ENCODE assay signal across 20 cellular contexts in the genomic region with DNA sequence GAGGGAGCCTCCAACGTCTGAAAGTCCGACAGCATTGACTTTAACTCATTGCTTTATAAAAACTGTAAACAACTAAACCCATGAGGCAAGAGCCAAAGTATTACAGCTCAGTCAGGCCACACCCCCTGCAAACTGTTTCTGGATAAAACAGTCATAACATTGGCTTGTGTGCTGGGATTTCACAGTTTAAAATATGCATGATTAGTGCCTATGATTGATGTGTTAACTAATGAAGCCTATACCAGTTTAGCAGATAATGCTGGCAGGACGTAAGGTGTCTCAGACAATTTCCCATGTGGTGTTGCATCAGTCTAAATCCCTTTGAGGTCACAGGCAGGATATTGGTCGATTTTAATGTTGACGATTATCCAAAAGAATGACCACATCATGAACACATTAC.
DNase-seq lines count a peak whose midpoint lies in the region; ATAC-seq and TF ChIP-seq lines count a peak whose summit lies in the region.
"Had no signal": no experiment of that assay in that cellular context is flagged by ENCODE, and none has a peak within 500 bp of the region (broad histone marks: within the 10 kb centered on the region; RNA-seq: fewer than 3 reads in every experiment).

No MANE protein-coding gene starts in this region.

- no peaks in the 10 kb centered on the region for H3K27me3 ChIP-seq in right cardiac atrium (ENCODE audit: control insufficient read depth, insufficient read depth)
- H3K27me3 ChIP-seq in upper lobe of right lung: no peaks in the 10 kb centered on the region
- H3K27me3 ChIP-seq: stomach, uterus had no signal

- peak; percentile 55 to 63 for ATAC-seq in right cardiac atrium
- peak; percentile 34 for ATAC-seq in upper lobe of right lung
- ATAC-seq in GM18511 (IDR thresholded peaks at IDR 0.05; ENCODE audit: unreplicated experiment): no peak
- no peak for ATAC-seq in activated T-cell treated with anti-CD3 and anti-CD28 coated beads, Interleukin-2, amount 50 U/mL, for 72 hours (replicated peaks in 1 of 2)
- ATAC-seq: HepG2, SK-N-SH treated with all-trans-retinoic acid at 6 μM for 48 hours had no signal

- intact Hi-C loops in right cardiac atrium (cut with DNase I): loop anchor here in 1 of 4 donors (10.0 kb wide), 1 partner anchor 458 kb away; no protein-coding TSS in a partner anchor
- intact Hi-C loops in upper lobe of right lung (cut with DNase I): no loop called here

- H3K27ac Mint-ChIP-seq in activated T-cell treated with anti-CD3 and anti-CD28 coated beads, Interleukin-2, amount 50 U/mL, for 72 hours: no peak overlapping the region
- H3K27ac Mint-ChIP-seq: activated CD4-positive, alpha-beta T cell treated with anti-CD3 and anti-CD28 coated beads, Interleukin-2, amount 10 ng/mL, durations not matched to agents 24 days and 14 days had no signal

- peaks cover 0 to under 1% of the 10 kb centered on the region in 2 donors for H3K36me3 Mint-ChIP-seq in activated T-cell treated with anti-CD3 and anti-CD28 coated beads, Interleukin-2, amount 50 U/mL, for 72 hours (ENCODE audit: insufficient read depth in 2 of 2)

- no peak overlapping the region for H3K4me3 Mint-ChIP-seq in activated T-cell treated with anti-CD3 and anti-CD28 coated beads, Interleukin-2, amount 50 U/mL, for 72 hours
- H3K4me3 Mint-ChIP-seq: activated CD4-positive, alpha-beta T cell treated with anti-CD3 and anti-CD28 coated beads, Interleukin-2, amount 10 ng/mL, durations not matched to agents 24 days and 14 days had no signal

- H3K27ac ChIP-seq in right cardiac atrium (ENCODE audit: low read length): no peak overlapping the region
- no peak overlapping the region for H3K27ac ChIP-seq in upper lobe of right lung
- H3K27ac ChIP-seq: C4-2B, stomach, uterus had no signal

- no peaks in the 10 kb centered on the region for H3K36me3 ChIP-seq in upper lobe of right lung
- H3K36me3 ChIP-seq: stomach, uterus had no signal

- peaks cover 4 to 8% of the 10 kb centered on the region in 2 donors for H3K9me3 Mint-ChIP-seq in activated T-cell treated with anti-CD3 and anti-CD28 coated beads, Interleukin-2, amount 50 U/mL, for 72 hours

- TF ChIP-seq CTCF in cardiac fibroblast (IDR thresholded peaks at IDR 0.05; ENCODE audit: low read depth, low read length) (no peak), upper lobe of right lung (IDR thresholded peaks at IDR 0.05) (no peak)

- H3K9me3 ChIP-seq in right cardiac atrium (ENCODE audit: control insufficient read depth, low read length) (no peaks in the 10 kb centered on the region), upper lobe of right lung (no peaks in the 10 kb centered on the region)
- H3K9me3 ChIP-seq: uterus had no signal

- 52% methylated on average over 5 of the region's 5 CpGs for WGBS in right cardiac atrium

- H3K4me3 ChIP-seq in cardiac fibroblast (replicated peaks in 1 of 2; ENCODE audit: low read depth in 2 of 2, low read length in 2 of 2) (no peak overlapping the region), right cardiac atrium (ENCODE audit: low read length) (no peak overlapping the region), upper lobe of right lung (no peak overlapping the region)
- H3K4me3 ChIP-seq: stomach, uterus had no signal

- no peaks in the 10 kb centered on the region for H3K4me1 Mint-ChIP-seq in activated T-cell treated with anti-CD3 and anti-CD28 coated beads, Interleukin-2, amount 50 U/mL, for 72 hours (ENCODE audit: low read depth)
- H3K4me1 Mint-ChIP-seq: activated CD4-positive, alpha-beta T cell treated with anti-CD3 and anti-CD28 coated beads, Interleukin-2, amount 10 ng/mL, durations not matched to agents 24 days and 14 days had no signal

- no peaks in the 10 kb centered on the region for H3K27me3 Mint-ChIP-seq in activated T-cell treated with anti-CD3 and anti-CD28 coated beads, Interleukin-2, amount 50 U/mL, for 72 hours (ENCODE audit: low read depth)
- H3K27me3 Mint-ChIP-seq: activated CD4-positive, alpha-beta T cell treated with anti-CD3 and anti-CD28 coated beads, Interleukin-2, amount 10 ng/mL, durations not matched to agents 24 days and 14 days had no signal

- DNase-seq in GM04504 (ENCODE audit: low read depth): peak; percentile 66
- DNase-seq in cardiac fibroblast (ENCODE audit: low read depth in 2 of 2): peak; percentile 13 to 28
- DNase-seq in right cardiac atrium: peak in 1 of 3 donors; percentile 52
- DNase-seq in upper lobe of right lung: no peak
- no peak for DNase-seq in SW480 (ENCODE audit: low spot score)
- DNase-seq in activated T-cell treated with anti-CD3 and anti-CD28 coated beads, Interleukin-2, amount 50 U/mL, for 72 hours: no peak
- DNase-seq: activated CD4-positive, alpha-beta T cell treated with anti-CD3 and anti-CD28 coated beads, Interleukin-2, amount 10 ng/mL, durations not matched to agents 24 days and 14 days; activated CD8-positive, alpha-beta memory T cell treated with anti-CD3 and anti-CD28 coated beads, Interleukin-2, amount 50 U/mL, for 4 hours; activated gamma-delta T cell; amniotic stem cell; effector CD8-positive, alpha-beta T cell; NCI-H1436 treated with DMSO at 0.1 percent for 48 hours; nucleus accumbens; stimulated activated CD4-positive, alpha-beta T cell treated with anti-CD3 and anti-CD28 coated beads, Interleukin-1b, Interleukin-23, amount 100 ng/mL, for 48 hours; stomach; uterus had no signal

- no peaks in the 10 kb centered on the region for H3K4me1 ChIP-seq in right cardiac atrium (ENCODE audit: control insufficient read depth, insufficient read depth, low read length)
- no peaks in the 10 kb centered on the region for H3K4me1 ChIP-seq in upper lobe of right lung
- H3K4me1 ChIP-seq: stomach, uterus had no signal

Comparison
In these comparisons a context has a peak if more than half of its experiments do, and no peak if none do; other contexts are left out.
1. DNase-seq: peak in GM04504 (single experiment) and cardiac fibroblast (2 of 2); none in upper lobe of right lung (single experiment), SW480 (single experiment) and activated T-cell treated with anti-CD3 and anti-CD28 coated beads, Interleukin-2, amount 50 U/mL, for 72 hours (0 of 2).
2. ATAC-seq: peak in right cardiac atrium (2 of 2) and upper lobe of right lung (single experiment); none in GM18511 (single experiment) and activated T-cell treated with anti-CD3 and anti-CD28 coated beads, Interleukin-2, amount 50 U/mL, for 72 hours (0 of 2).